ENCODE assay signal across 11 cellular contexts in the genomic region with DNA sequence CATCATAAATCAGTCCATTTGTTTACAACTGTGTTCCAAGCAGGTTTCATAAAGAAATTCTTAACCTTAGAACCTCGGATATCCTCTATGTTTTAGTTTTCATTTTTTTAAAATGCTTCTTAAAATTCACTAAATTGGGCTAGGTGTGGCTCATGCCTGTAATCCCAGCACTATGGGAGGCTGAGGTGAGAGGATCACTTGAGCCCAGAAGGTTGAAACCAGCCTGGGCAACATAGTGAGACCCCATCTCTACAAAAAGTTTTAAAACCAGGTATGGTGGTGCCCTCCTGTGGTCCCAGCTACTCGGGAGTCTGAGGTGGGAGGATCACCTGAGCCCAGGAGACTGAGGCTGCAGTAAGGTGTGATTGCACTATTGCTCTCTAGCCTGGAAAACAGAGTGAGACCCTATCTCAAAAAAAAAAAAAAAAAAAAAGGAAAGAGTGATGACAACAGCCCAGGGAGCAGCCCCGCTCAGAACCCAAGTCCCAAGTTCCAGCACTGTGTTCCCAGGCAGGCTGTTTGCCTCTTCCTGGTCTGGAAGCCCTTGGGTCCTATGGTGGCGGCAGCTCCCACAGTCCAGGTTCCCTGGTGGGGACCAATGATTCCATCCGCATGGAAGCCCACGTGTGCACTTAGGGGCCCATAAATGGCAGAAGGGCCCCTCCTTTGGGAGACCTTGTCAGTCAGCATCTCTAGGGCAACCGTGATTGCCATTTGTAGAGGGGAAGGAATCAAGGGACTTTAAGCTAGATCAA. TPM values are rescaled to one million over a fixed set of nuclear protein-coding genes. Genes with fewer than 3 reads are reported as not detected.
DNase-seq lines count a peak whose midpoint lies in the region; ATAC-seq and TF ChIP-seq lines count a peak whose summit lies in the region.
"Had no signal": no experiment of that assay in that cellular context is flagged by ENCODE, and none has a peak within 500 bp of the region (broad histone marks: within the 10 kb centered on the region; RNA-seq: fewer than 3 reads in every experiment).

No MANE protein-coding gene starts in this region.

- H3K4me1 Mint-ChIP-seq in WTC11: peaks cover 10% of the 10 kb centered on the region

- H3K9me3 Mint-ChIP-seq in WTC11: no peaks in the 10 kb centered on the region
- H3K9me3 Mint-ChIP-seq: CD8-positive, alpha-beta memory T cell; HFFc6 had no signal

- no peak overlapping the region for H2AK5ac ChIP-seq in mesenchymal stem cell (ENCODE audit: low read length, severe bottlenecking)

- no peak overlapping the region for H3K27ac Mint-ChIP-seq in WTC11
- H3K27ac Mint-ChIP-seq: HFFc6 had no signal

- H4K20me1 ChIP-seq in BLaER1 treated with 17β-estradiol and CSF1 and Interleukin-3, amounts not matched to agents 10 nM and 100 nM: peaks cover 0 to 33% (median 0%) of the 10 kb centered on the region in 11 experiments; a peak in 9 of 22 replicates

- no peak overlapping the region for H2BK120ac ChIP-seq in mesenchymal stem cell (ENCODE audit: low read depth, low read length)

- no peak overlapping the region for H3K14ac ChIP-seq in mesenchymal stem cell (ENCODE audit: low read length in 2 of 2)

- POLR2A ChIA-PET in WTC11 (lab: Charles Lee): no interaction called here

- no peaks in the 10 kb centered on the region for H3K36me3 Mint-ChIP-seq in WTC11

- 97% methylated on average over 5 of the region's 7 CpGs for whole genome bisulfite sequencing in mesenchymal stem cell
- 86% methylated on average over 7 of the region's 7 CpGs for WGBS in aorta, 2 donors

- H3K27ac ChIP-seq in BLaER1 treated with 17β-estradiol and CSF1 and Interleukin-3, amounts not matched to agents 10 nM and 100 nM: no peak overlapping the region
- no peak overlapping the region for H3K27ac ChIP-seq in mesenchymal stem cell (ENCODE audit: low read length, poor library complexity, severe bottlenecking)
- no peak overlapping the region for H3K27ac ChIP-seq in aorta (ENCODE audit: low read depth in 1 of 2, low read length in 2 of 2)
- H3K27ac ChIP-seq in tibial artery: no peak overlapping the region

- in situ Hi-C loops in GM13977 (cut with MboI; ENCODE audit: low pct_unique_long_range_greater_than_20kb, low sequenced_read_pairs, unreplicated experiment): no loop called here

- CTCF ChIA-PET in WTC11 (lab: Charles Lee): interaction anchor here (0.7 to 4.6 kb wide), 12 partner anchors 13 to 395 kb away, joined by 3 to 113 read pairs (median 5); no protein-coding TSS in a partner anchor

- peak overlapping the region in 1 of 2 experiments; percentile 20 for H3K4ac ChIP-seq in mesenchymal stem cell (ENCODE audit: low read depth in 1 of 2, low read length in 2 of 2)

- H3K9me3 ChIP-seq in BLaER1 treated with 17β-estradiol and CSF1 and Interleukin-3, amounts not matched to agents 10 nM and 100 nM (replicated peaks in 1 of 11): no peaks in the 10 kb centered on the region
- H3K9me3 ChIP-seq in mesenchymal stem cell (ENCODE audit: control insufficient read depth, low read length) (no peaks in the 10 kb centered on the region), aorta (ENCODE audit: control insufficient read depth, low read length) (no peaks in the 10 kb centered on the region), tibial artery (no peaks in the 10 kb centered on the region)
- H3K9me3 ChIP-seq: A549, BE2C, Caco-2 had no signal

- no peak overlapping the region for H2BK12ac ChIP-seq in mesenchymal stem cell (ENCODE audit: low read length in 2 of 2)

- H2BK5ac ChIP-seq in mesenchymal stem cell (ENCODE audit: low read depth, low read length, poor library complexity, severe bottlenecking): no peak overlapping the region

- no peak overlapping the region for H3K18ac ChIP-seq in mesenchymal stem cell (ENCODE audit: low read depth in 1 of 2, low read length in 2 of 2)

- DNase-seq in WTC11 (ENCODE audit: low spot score): no peak
- no peak for DNase-seq in mesenchymal stem cell
- DNase-seq in aorta: peak; percentile 20 to 54
- no peak for DNase-seq in tibial artery
- no peak for DNase-seq in GM13977 (ENCODE audit: low spot score)
- DNase-seq: HFFc6 had no signal

- no peak overlapping the region for H3K4me3 ChIP-seq in BLaER1 treated with 17β-estradiol and CSF1 and Interleukin-3, amounts not matched to agents 10 nM and 100 nM
- H3K4me3 ChIP-seq in mesenchymal stem cell (ENCODE audit: insufficient read depth in 1 of 2, low read depth in 1 of 2, low read length in 2 of 2) (no peak overlapping the region), aorta (ENCODE audit: low read length in 2 of 2) (no peak overlapping the region), tibial artery (no peak overlapping the region)
- H3K4me3 ChIP-seq: A549 had no signal

- TF ChIP-seq CTCF in WTC11 (IDR thresholded peaks at IDR 0.05): no peak
- TF ChIP-seq CTCF in tibial artery (IDR thresholded peaks at IDR 0.05): no peak
- TF ChIP-seq CTCF in GM13977 (IDR thresholded peaks at IDR 0.05; ENCODE audit: extremely low read depth, insufficient read depth, missing control alignments): no peak

- ATAC-seq in WTC11 (no peak), aorta (ENCODE audit: low FRiP score) (no peak)

- no peak overlapping the region for H3K4me3 Mint-ChIP-seq in WTC11
- H3K4me3 Mint-ChIP-seq: CD8-positive, alpha-beta memory T cell; HFFc6 had no signal

- peak overlapping the region in 2 of 11 experiments; percentile 20 to 49; a peak in 2 of 22 replicates for H3K9ac ChIP-seq in BLaER1 treated with 17β-estradiol and CSF1 and Interleukin-3, amounts not matched to agents 10 nM and 100 nM
- H3K9ac ChIP-seq in mesenchymal stem cell (ENCODE audit: low read length): peak overlapping the region; percentile 7

- no peak overlapping the region for H4K91ac ChIP-seq in mesenchymal stem cell (ENCODE audit: low read length)

- H4K8ac ChIP-seq in mesenchymal stem cell (ENCODE audit: low read length): no peak overlapping the region

- no peak overlapping the region for H3K23ac ChIP-seq in mesenchymal stem cell (ENCODE audit: low read length in 2 of 2)

- H2BK15ac ChIP-seq in mesenchymal stem cell (ENCODE audit: low read depth, poor library complexity, severe bottlenecking): no peak overlapping the region

- no peak overlapping the region for H2AFZ ChIP-seq in mesenchymal stem cell (ENCODE audit: low read depth, low read length)

- intact Hi-C loops in aorta (cut with DNase I) (loop anchor here (2.0 to 5.0 kb wide), 3 partner anchors 189 to 224 kb away; no protein-coding TSS in a partner anchor), tibial artery (cut with DNase I; ENCODE audit: low total_unique reads) (loop anchor here (5.0 kb wide), 1 partner anchor 189 kb away; no protein-coding TSS in a partner anchor)

- H3K36me3 ChIP-seq in BLaER1 treated with 17β-estradiol and CSF1 and Interleukin-3, amounts not matched to agents 10 nM and 100 nM: peaks cover 3 to 22% (median 18%) of the 10 kb centered on the region in 11 experiments; a peak in 15 of 22 replicates
- peaks cover 36 to 58% of the 10 kb centered on the region in 2 experiments for H3K36me3 ChIP-seq in mesenchymal stem cell (ENCODE audit: control insufficient read depth in 1 of 2, insufficient read depth in 2 of 2, low read depth in 1 of 2, low read length in 2 of 2)
- peaks cover 0 to 6% of the 10 kb centered on the region in 2 donors for H3K36me3 ChIP-seq in aorta (ENCODE audit: control insufficient read depth in 1 of 2, insufficient read depth in 2 of 2, low read length in 1 of 2)
- H3K36me3 ChIP-seq in tibial artery: peaks cover 40 to 88% (median 42%) of the 10 kb centered on the region in 3 donors
- H3K36me3 ChIP-seq: BE2C had no signal

- peaks cover 7% of the 10 kb centered on the region for H3K79me1 ChIP-seq in mesenchymal stem cell (replicated peaks; ENCODE audit: low read length, poor library complexity, severe bottlenecking)

- no peaks in the 10 kb centered on the region; the same call in 1 of the 2 replicates for H3K27me3 Mint-ChIP-seq in WTC11 (ENCODE audit: low read depth)
- H3K27me3 Mint-ChIP-seq: CD8-positive, alpha-beta memory T cell had no signal

- H3K27me3 ChIP-seq in BLaER1 treated with 17β-estradiol and CSF1 and Interleukin-3, amounts not matched to agents 10 nM and 100 nM: peaks cover 0 to 20% (median 0%) of the 10 kb centered on the region in 11 experiments; a peak in 2 of 22 replicates
- H3K27me3 ChIP-seq in mesenchymal stem cell (ENCODE audit: control insufficient read depth in 1 of 2, insufficient read depth in 1 of 2, low read length in 2 of 2) (no peaks in the 10 kb centered on the region), aorta (ENCODE audit: control insufficient read depth in 1 of 2, insufficient read depth in 2 of 2, low read length in 1 of 2) (no peaks in the 10 kb centered on the region), tibial artery (no peaks in the 10 kb centered on the region)
- H3K27me3 ChIP-seq: BE2C had no signal

- H3K4me2 ChIP-seq in BLaER1 treated with 17β-estradiol and CSF1 and Interleukin-3, amounts not matched to agents 10 nM and 100 nM: peak overlapping the region in 9 of 11 experiments; percentile 43 to 81 (median 71); a peak in 19 of 22 replicates
- H3K4me2 ChIP-seq in mesenchymal stem cell (ENCODE audit: low read length, poor library complexity, severe bottlenecking): no peak overlapping the region

- peaks cover 25 to 72% (median 63%) of the 10 kb centered on the region in 10 experiments for H3K4me1 ChIP-seq in BLaER1 treated with 17β-estradiol and CSF1 and Interleukin-3, amounts not matched to agents 10 nM and 100 nM
- H3K4me1 ChIP-seq in mesenchymal stem cell (ENCODE audit: control insufficient read depth, insufficient read depth, low read depth, low read length) (peaks cover 23% of the 10 kb centered on the region), aorta (ENCODE audit: control insufficient read depth in 1 of 2, insufficient read depth in 2 of 2, low read length in 2 of 2) (no peaks in the 10 kb centered on the region), tibial artery (peaks cover 0 to 12% (median 5%) of the 10 kb centered on the region in 4 donors)
- H3K4me1 ChIP-seq: BE2C, Caco-2 had no signal

TF ChIP-seq in WTC11, 78 proteins besides CTCF, POLR2A, EP300 and RAD21 (continues in another document):
- TF ChIP-seq RORB (CRISPR knock-in tag; IDR thresholded peaks at IDR 0.05) (no peak), SMAD3 (CRISPR knock-in tag; IDR thresholded peaks at IDR 0.05; ENCODE audit: borderline replicate concordance) (no peak), MLX (CRISPR knock-in tag; IDR thresholded peaks at IDR 0.05) (no peak), TEAD4 (CRISPR knock-in tag; IDR thresholded peaks at IDR 0.05) (no peak)

RNA-seq across cellular contexts. Expression of gene SPSB1, which starts 24.7 kb away (rescaled TPM):
- total RNA-seq in WTC11 (2021): 4.3 to 5.5 TPM (median 4.6 TPM) in 3 replicates
- polyA plus RNA-seq in mesenchymal stem cell (2013, experiment 1 of 2): 34.8 TPM
- 35.0 TPM for polyA plus RNA-seq in mesenchymal stem cell (2013, experiment 2 of 2)
- 10 to 100 TPM; 34.8 to 62.0 TPM for total RNA-seq in aorta
- polyA plus RNA-seq in aorta: 10 to 100 TPM; 21.2 to 36.8 TPM

RNA-seq across cellular contexts. Expression of gene H6PD, which starts 33.4 kb away (rescaled TPM):
- 7.4 to 7.9 TPM (median 7.8 TPM) in 3 replicates for total RNA-seq in WTC11 (2021)
- 30.1 TPM for polyA plus RNA-seq in mesenchymal stem cell (2013, experiment 1 of 2)
- 29.4 TPM for polyA plus RNA-seq in mesenchymal stem cell (2013, experiment 2 of 2)
- total RNA-seq in aorta: 10 to 100 TPM; 62.6 to 65.4 TPM
- 10 to 100 TPM in 1 of 2 donors, 1 to 10 TPM in 1; 4.8 to 17.9 TPM for polyA plus RNA-seq in aorta

Comparison
In these comparisons a context has a peak if more than half of its experiments do, and no peak if none do; other contexts are left out.
1. DNase-seq: peak in aorta (2 of 2); none in WTC11 (single experiment), mesenchymal stem cell (single experiment), tibial artery (0 of 2) and GM13977 (single experiment).